20 cellular contexts compared by ENCODE assay signal in the genomic region with DNA sequence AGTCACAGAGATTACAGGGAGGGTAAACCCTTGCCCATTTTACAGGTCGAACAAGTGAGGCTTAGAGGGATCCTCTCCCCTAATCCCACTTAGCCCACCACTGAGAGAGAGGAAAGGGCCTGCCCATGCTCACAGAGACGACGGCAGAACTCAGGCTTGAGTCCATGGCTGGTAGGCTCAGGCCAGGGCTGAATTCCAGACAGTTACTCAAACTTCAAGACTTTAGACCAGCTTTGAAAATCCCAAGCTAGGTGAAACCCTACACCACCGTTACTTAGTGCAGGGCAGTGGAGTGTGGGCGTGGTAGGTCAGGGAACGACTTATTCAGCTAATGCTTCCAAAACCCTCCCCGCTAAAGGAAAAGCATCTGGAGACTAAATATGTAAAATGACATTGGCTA. TPM values are rescaled to one million over a fixed set of nuclear protein-coding genes. Genes with fewer than 3 reads are reported as not detected.
A peak's percentile ranks its signal among the peaks of the same experiment; 100 is the strongest.
DNase-seq lines count a peak whose midpoint lies in the region; ATAC-seq and TF ChIP-seq lines count a peak whose summit lies in the region.
"Had no signal": no experiment of that assay in that cellular context is flagged by ENCODE, and none has a peak within 500 bp of the region (broad histone marks: within the 10 kb centered on the region; RNA-seq: fewer than 3 reads in every experiment).

No MANE protein-coding gene starts in this region.

- no peak overlapping the region for H2AK5ac ChIP-seq in H9 (ENCODE audit: insufficient read length, low read length)

- no peak overlapping the region for H3K56ac ChIP-seq in H9 (ENCODE audit: insufficient read length, low read depth, low read length)

- no peak overlapping the region for H3K23ac ChIP-seq in H9 (ENCODE audit: insufficient read length, low read depth, low read length)

- ATAC-seq in RWPE2 (ENCODE audit: low read depth): peak; percentile 41; the same call in 1 of the 3 replicates
- no peak for ATAC-seq in HG02678 (IDR thresholded peaks at IDR 0.05; ENCODE audit: unreplicated experiment)
- ATAC-seq: activated T-cell treated with anti-CD3 and anti-CD28 coated beads, Interleukin-2, amount 50 U/mL, for 4 hours; left lobe of liver had no signal

- H3K36me3 Mint-ChIP-seq in H9 (ENCODE audit: insufficient read depth in 1 of 3, low read depth in 3 of 3): no peaks in the 10 kb centered on the region; a peak in 1 of 7 replicates

- H3K18ac ChIP-seq in H9 (ENCODE audit: insufficient read length, low read depth, low read length): no peak overlapping the region

- H3K4me1 ChIP-seq in H9 (ENCODE audit: insufficient read depth, low read length) (no peaks in the 10 kb centered on the region), RWPE2 (ENCODE audit: insufficient read depth, poor library complexity, severe bottlenecking) (no peaks in the 10 kb centered on the region)

- H3T11ph ChIP-seq in H9 (ENCODE audit: low read length): no peak overlapping the region

- H2BK120ac ChIP-seq in H9 (ENCODE audit: low read depth, low read length, poor library complexity, severe bottlenecking): no peak overlapping the region

- H2AFZ ChIP-seq in H9 (ENCODE audit: low read length): no peak overlapping the region

- H3K4me3 ChIP-seq in RWPE2 (ENCODE audit: severe bottlenecking): no peak overlapping the region
- no peak overlapping the region for H3K4me3 ChIP-seq in fibroblast of villous mesenchyme (ENCODE audit: low read depth, low read length)
- no peak overlapping the region for H3K4me3 ChIP-seq in retinal pigment epithelial cell (ENCODE audit: low read length)
- H3K4me3 ChIP-seq: SK-N-MC, thoracic aorta had no signal

- WGBS in H9 (ENCODE audit: extremely low coverage, insufficient read length, low lambda C conversion rate): no CpG with 5 or more reads among the region's 7 CpGs

- H3K27me3 ChIP-seq in H9 (ENCODE audit: insufficient read depth, low read length) (no peaks in the 10 kb centered on the region), RWPE2 (ENCODE audit: insufficient read depth, poor library complexity, severe bottlenecking) (no peaks in the 10 kb centered on the region)

- no peaks in the 10 kb centered on the region for H4K20me1 ChIP-seq in H9 (ENCODE audit: control insufficient read depth, insufficient read depth, insufficient read length)

- H3K4ac ChIP-seq in H9 (ENCODE audit: low read depth, low read length): no peak overlapping the region

- H4K91ac ChIP-seq in H9 (ENCODE audit: insufficient read length, low read depth, low read length): no peak overlapping the region

- no peak overlapping the region for H4K8ac ChIP-seq in H9 (replicated peaks; ENCODE audit: insufficient read length, low read depth, low read length)

- TF ChIP-seq CTCF in H9 (conservative IDR thresholded peaks at IDR 0.05) (no peak), RWPE2 (IDR thresholded peaks at IDR 0.05; ENCODE audit: poor library complexity, severe bottlenecking) (no peak), fibroblast of villous mesenchyme (IDR thresholded peaks at IDR 0.05; ENCODE audit: insufficient read depth, low read depth, low read length) (no peak), retinal pigment epithelial cell (conservative IDR thresholded peaks at IDR 0.05; ENCODE audit: low read depth, low read length) (no peak)

- no peak overlapping the region for H3K9ac ChIP-seq in H9 (ENCODE audit: extremely low read depth, insufficient read length, low read length)

- no peak overlapping the region for H3K27ac ChIP-seq in H9 (ENCODE audit: insufficient read length, low read depth, low read length)
- no peak overlapping the region for H3K27ac ChIP-seq in RWPE2 (ENCODE audit: poor library complexity, severe bottlenecking)
- H3K27ac ChIP-seq: SK-N-MC had no signal

- no peak overlapping the region for H2BK20ac ChIP-seq in H9 (ENCODE audit: low read depth, low read length, poor library complexity, severe bottlenecking)

- DNase-seq in H9: peak; percentile 15
- DNase-seq in RWPE2 (ENCODE audit: low spot score): peak; percentile 12
- DNase-seq in fibroblast of villous mesenchyme (ENCODE audit: low read depth): peak; percentile 45
- DNase-seq in retinal pigment epithelial cell (ENCODE audit: low read depth): peak; percentile 12
- no peak for DNase-seq in EL
- no peak for DNase-seq in kidney tubule cell (ENCODE audit: low spot score)
- no peak for DNase-seq in KG1 (lab: John Stamatoyannopoulos, UW)
- DNase-seq: activated CD4-positive, alpha-beta T cell treated with anti-CD3 and anti-CD28 coated beads, Interleukin-2, amount 50 U/mL, for 4 hours; activated T-cell treated with anti-CD3 and anti-CD28 coated beads, Interleukin-2, amount 50 U/mL, for 4 hours; DMS79; hippocampal formation; MM.1S; NCI-H2081; NCI-H524 treated with DMSO at 0.1 percent for 48 hours; OCI-M1 had no signal

- H3K36me3 ChIP-seq in RWPE2 (ENCODE audit: low read depth): no peaks in the 10 kb centered on the region
- H3K36me3 ChIP-seq: thoracic aorta had no signal

- no peak overlapping the region for H3K4me3 Mint-ChIP-seq in H9
- H3K4me3 Mint-ChIP-seq: activated T-cell treated with anti-CD3 and anti-CD28 coated beads, Interleukin-2, amount 50 U/mL, for 4 hours had no signal

- peaks cover 12 to 18% of the 10 kb centered on the region in 2 experiments for H3K4me1 Mint-ChIP-seq in H9

- no peak overlapping the region for H2BK5ac ChIP-seq in H9 (ENCODE audit: insufficient read length, low read length)

- H2BK12ac ChIP-seq in H9 (ENCODE audit: insufficient read length, low read depth, low read length): no peak overlapping the region

- no peak overlapping the region; a peak in 1 of 7 replicates for H3K27ac Mint-ChIP-seq in H9

- H3K23me2 ChIP-seq in H9 (ENCODE audit: insufficient read length, low read depth, low read length, poor library complexity, severe bottlenecking): no peaks in the 10 kb centered on the region

- peaks cover 1% of the 10 kb centered on the region for H3K27me3 Mint-ChIP-seq in H9 (ENCODE audit: low read depth)

- H3K79me1 ChIP-seq in H9 (ENCODE audit: insufficient read depth, low read depth, low read length, poor library complexity, severe bottlenecking): no peaks in the 10 kb centered on the region

- H2BK15ac ChIP-seq in H9 (ENCODE audit: low read depth, low read length): no peak overlapping the region

- H4K5ac ChIP-seq in H9 (ENCODE audit: insufficient read length, low read depth, low read length): no peak overlapping the region

- no peaks in the 10 kb centered on the region for H3K79me2 ChIP-seq in H9 (ENCODE audit: insufficient read depth, low read length)

- H3K9me3 Mint-ChIP-seq in H9: no peaks in the 10 kb centered on the region
- H3K9me3 Mint-ChIP-seq: activated T-cell treated with anti-CD3 and anti-CD28 coated beads, Interleukin-2, amount 50 U/mL, for 4 hours had no signal

- no peak overlapping the region for H3K14ac ChIP-seq in H9 (ENCODE audit: insufficient read depth, low read length)

- H3K9me3 ChIP-seq in H9 (ENCODE audit: control insufficient read depth, low read depth, low read length) (no peaks in the 10 kb centered on the region), RWPE2 (ENCODE audit: severe bottlenecking) (no peaks in the 10 kb centered on the region)
- H3K9me3 ChIP-seq: thoracic aorta had no signal

- no peak overlapping the region for H3K4me2 ChIP-seq in H9 (ENCODE audit: insufficient read depth, insufficient read length, low read length)

RNA-seq across cellular contexts. Expression of a gene that starts 16.4 kb away (rescaled TPM):
- total RNA-seq in H9 (2021) (3.1 and 3.2 TPM in 2 replicates), fibroblast of villous mesenchyme (0.64 and 1.7 TPM in 2 replicates)
- total RNA-seq: activated T-cell treated with anti-CD3 and anti-CD28 coated beads, Interleukin-2, amount 50 U/mL, for 4 hours; pulmonary artery endothelial cell had no signal

Comparison
In these comparisons a context has a peak if more than half of its experiments do, and no peak if none do; other contexts are left out.
1. DNase-seq: peak in H9 (single experiment), RWPE2 (single experiment), fibroblast of villous mesenchyme (single experiment) and retinal pigment epithelial cell (single experiment); none in EL (single experiment), kidney tubule cell (single experiment) and KG1 (single experiment).